In the genomic region with DNA sequence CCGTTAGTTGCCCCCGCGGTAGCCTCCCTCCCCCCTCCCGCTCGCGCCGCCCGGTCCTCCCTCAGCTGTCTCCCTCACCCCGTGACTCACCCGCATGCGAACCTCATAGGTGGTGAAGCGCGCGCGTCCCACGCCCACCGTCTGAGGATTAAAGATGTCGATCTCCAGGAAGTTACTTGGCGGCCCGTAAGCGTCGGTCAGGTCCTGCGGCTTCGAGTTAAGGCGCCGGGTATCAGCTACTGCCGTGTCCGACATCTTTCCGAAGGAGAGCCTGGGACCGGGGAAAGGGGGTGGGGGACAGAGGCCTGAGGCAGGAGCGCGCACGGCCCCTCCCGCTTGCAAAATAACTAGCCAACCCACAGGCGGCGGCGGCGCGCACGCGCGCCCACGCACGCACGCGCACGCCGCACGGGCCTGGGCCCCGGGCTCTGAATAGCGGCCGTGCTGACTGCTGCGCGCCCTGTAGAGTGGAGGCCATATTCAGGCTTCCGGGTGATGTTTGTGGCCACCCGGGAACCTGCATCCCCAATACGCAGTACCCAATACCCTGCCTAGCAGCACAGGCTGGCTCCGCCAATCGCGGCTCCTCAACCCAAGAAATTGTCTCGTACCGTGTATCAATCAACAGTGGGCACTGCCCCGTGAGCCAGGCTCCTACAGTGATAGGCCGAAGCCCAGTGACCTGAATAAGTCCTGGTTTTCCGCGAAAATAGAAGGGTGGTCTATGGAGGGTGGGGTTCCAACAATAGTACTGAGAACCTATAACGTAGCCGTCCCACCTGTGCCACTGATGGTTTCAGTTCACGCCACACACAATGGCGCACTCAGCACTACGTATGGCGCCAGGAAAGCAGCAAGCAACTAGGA, we compare ENCODE assay signal across 1 cellular context.
A peak's percentile ranks its signal among the peaks of the same experiment; 100 is the strongest.
TF ChIP-seq lines count a peak whose summit lies in the region.

SNX12 (minus strand) TSS at position 283 of the 867 bp plus-strand sequence; CDS start at position 255, 28 bp downstream.

TF ChIP-seq in HCT116, 20 proteins besides CTCF, POLR2A, EP300 and RAD21 (continued from another document):
- TF ChIP-seq, protein P1, sequence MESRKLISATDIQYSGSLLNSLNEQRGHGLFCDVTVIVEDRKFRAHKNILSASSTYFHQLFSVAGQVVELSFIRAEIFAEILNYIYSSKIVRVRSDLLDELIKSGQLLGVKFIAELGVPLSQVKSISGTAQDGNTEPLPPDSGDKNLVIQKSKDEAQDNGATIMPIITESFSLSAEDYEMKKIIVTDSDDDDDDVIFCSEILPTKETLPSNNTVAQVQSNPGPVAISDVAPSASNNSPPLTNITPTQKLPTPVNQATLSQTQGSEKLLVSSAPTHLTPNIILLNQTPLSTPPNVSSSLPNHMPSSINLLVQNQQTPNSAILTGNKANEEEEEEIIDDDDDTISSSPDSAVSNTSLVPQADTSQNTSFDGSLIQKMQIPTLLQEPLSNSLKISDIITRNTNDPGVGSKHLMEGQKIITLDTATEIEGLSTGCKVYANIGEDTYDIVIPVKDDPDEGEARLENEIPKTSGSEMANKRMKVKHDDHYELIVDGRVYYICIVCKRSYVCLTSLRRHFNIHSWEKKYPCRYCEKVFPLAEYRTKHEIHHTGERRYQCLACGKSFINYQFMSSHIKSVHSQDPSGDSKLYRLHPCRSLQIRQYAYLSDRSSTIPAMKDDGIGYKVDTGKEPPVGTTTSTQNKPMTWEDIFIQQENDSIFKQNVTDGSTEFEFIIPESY (IDR thresholded peaks at IDR 0.05; ENCODE audit: extremely low read depth, insufficient replicate concordance, low read length), result no peak
- TF ChIP-seq EZH2 (IDR thresholded peaks at IDR 0.05), result no peak
- peak; percentile 91 for TF ChIP-seq EGR1 (IDR thresholded peaks at IDR 0.05; ENCODE audit: low read depth)
- TF ChIP-seq YY1 (IDR thresholded peaks at IDR 0.05; ENCODE audit: extremely low read depth, insufficient replicate concordance, low read depth, low read length), result peak; percentile 59
- TF ChIP-seq ELF1 (IDR thresholded peaks at IDR 0.05; ENCODE audit: borderline replicate concordance, low read depth), result peak; percentile 52
- TF ChIP-seq, protein P2, sequence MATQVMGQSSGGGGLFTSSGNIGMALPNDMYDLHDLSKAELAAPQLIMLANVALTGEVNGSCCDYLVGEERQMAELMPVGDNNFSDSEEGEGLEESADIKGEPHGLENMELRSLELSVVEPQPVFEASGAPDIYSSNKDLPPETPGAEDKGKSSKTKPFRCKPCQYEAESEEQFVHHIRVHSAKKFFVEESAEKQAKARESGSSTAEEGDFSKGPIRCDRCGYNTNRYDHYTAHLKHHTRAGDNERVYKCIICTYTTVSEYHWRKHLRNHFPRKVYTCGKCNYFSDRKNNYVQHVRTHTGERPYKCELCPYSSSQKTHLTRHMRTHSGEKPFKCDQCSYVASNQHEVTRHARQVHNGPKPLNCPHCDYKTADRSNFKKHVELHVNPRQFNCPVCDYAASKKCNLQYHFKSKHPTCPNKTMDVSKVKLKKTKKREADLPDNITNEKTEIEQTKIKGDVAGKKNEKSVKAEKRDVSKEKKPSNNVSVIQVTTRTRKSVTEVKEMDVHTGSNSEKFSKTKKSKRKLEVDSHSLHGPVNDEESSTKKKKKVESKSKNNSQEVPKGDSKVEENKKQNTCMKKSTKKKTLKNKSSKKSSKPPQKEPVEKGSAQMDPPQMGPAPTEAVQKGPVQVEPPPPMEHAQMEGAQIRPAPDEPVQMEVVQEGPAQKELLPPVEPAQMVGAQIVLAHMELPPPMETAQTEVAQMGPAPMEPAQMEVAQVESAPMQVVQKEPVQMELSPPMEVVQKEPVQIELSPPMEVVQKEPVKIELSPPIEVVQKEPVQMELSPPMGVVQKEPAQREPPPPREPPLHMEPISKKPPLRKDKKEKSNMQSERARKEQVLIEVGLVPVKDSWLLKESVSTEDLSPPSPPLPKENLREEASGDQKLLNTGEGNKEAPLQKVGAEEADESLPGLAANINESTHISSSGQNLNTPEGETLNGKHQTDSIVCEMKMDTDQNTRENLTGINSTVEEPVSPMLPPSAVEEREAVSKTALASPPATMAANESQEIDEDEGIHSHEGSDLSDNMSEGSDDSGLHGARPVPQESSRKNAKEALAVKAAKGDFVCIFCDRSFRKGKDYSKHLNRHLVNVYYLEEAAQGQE (IDR thresholded peaks at IDR 0.05; ENCODE audit: low read depth), result no peak
- TF ChIP-seq TCF7L2 (IDR thresholded peaks at IDR 0.05; ENCODE audit: borderline replicate concordance, extremely low read depth, insufficient read depth, insufficient read length), result no peak
- no peak; the same call in 1 of the 2 replicates for TF ChIP-seq FOSL1 (IDR thresholded peaks at IDR 0.05; ENCODE audit: low read depth)
- no peak for TF ChIP-seq SIN3A (IDR thresholded peaks at IDR 0.05; ENCODE audit: low read depth)
- TF ChIP-seq JUND (IDR thresholded peaks at IDR 0.05), result no peak
- TF ChIP-seq CEBPB (IDR thresholded peaks at IDR 0.05; ENCODE audit: low read depth), result no peak
- TF ChIP-seq EZH2phosphoT487 (IDR thresholded peaks at IDR 0.05; ENCODE audit: borderline replicate concordance), result no peak
- TF ChIP-seq, protein P3, sequence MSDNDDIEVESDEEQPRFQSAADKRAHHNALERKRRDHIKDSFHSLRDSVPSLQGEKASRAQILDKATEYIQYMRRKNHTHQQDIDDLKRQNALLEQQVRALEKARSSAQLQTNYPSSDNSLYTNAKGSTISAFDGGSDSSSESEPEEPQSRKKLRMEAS (IDR thresholded peaks at IDR 0.05), result peak; percentile 65
TF ChIP-seq in HCT116: peak in this region for 8.
